ENCODE assay signal across 1 cellular context in genomic region chr1:37793773-37794371, GRCh38.
TF ChIP-seq lines count a peak whose summit lies in the region.

Gene MANEAL (plus strand): TSS chr1:37793847. CDS start chr1:37794183, 336 bp downstream.

TF ChIP-seq in GM12878, 131 proteins besides CTCF, POLR2A, EP300 and RAD21 (continued from another document):
- TF ChIP-seq ZNF384 (IDR thresholded peaks at IDR 0.05; ENCODE audit: borderline replicate concordance, low read depth, low read length) (no peak), EGR1 (IDR thresholded peaks at IDR 0.05; ENCODE audit: borderline replicate concordance in 1 of 2, low read depth in 2 of 2, low read length in 2 of 2) (peak in 1 of 2 experiments; percentile 92; a peak in 2 of 3 replicates), STAT1 (conservative IDR thresholded peaks at IDR 0.05) (0 out of 2 replicates have a peak, but pooled peaks have one; percentile 31), FOXK2 (IDR thresholded peaks at IDR 0.05) (peak; percentile 62), MTA3 (IDR thresholded peaks at IDR 0.05; ENCODE audit: borderline replicate concordance, low read length) (no peak), EED (IDR thresholded peaks at IDR 0.05; ENCODE audit: low read depth) (no peak), JUNB (IDR thresholded peaks at IDR 0.05) (no peak), YY1 (IDR thresholded peaks at IDR 0.05; ENCODE audit: low read depth, low read length) (peak; percentile 90), ZNF217 (IDR thresholded peaks at IDR 0.05) (peak; percentile 78; the same call in 1 of the 2 replicates), NKRF (conservative IDR thresholded peaks at IDR 0.05) (peak; percentile 42; the same call in 1 of the 2 replicates), FOXM1 (IDR thresholded peaks at IDR 0.05; ENCODE audit: low read depth, low read length) (no peak), ZZZ3 (IDR thresholded peaks at IDR 0.05; ENCODE audit: control insufficient read depth, insufficient read length, low read depth) (no peak), RELA (IDR thresholded peaks at IDR 0.05; ENCODE audit: borderline replicate concordance, partially characterized antibody) (peak; percentile 15), HDAC2 (IDR thresholded peaks at IDR 0.05) (no peak), SMAD1 (IDR thresholded peaks at IDR 0.05; ENCODE audit: low read depth, partially characterized antibody) (no peak)
TF ChIP-seq in GM12878: peak in this region for 23.
